ENCODE assay signal across 10 cellular contexts in genomic region chr17:46771601-46772012, GRCh38. TPM values are rescaled to one million over a fixed set of nuclear protein-coding genes. Genes with fewer than 3 reads are reported as not detected.
DNase-seq lines count a peak whose midpoint lies in the region; ATAC-seq and TF ChIP-seq lines count a peak whose summit lies in the region.
"Had no signal": no experiment of that assay in that cellular context is flagged by ENCODE, and none has a peak within 500 bp of the region (broad histone marks: within the 10 kb centered on the region; RNA-seq: fewer than 3 reads in every experiment).

No MANE protein-coding gene starts in this region.

- peaks cover 19% of the 10 kb centered on the region for H3K36me3 Mint-ChIP-seq in neural progenitor cell

- H3K27me3 ChIP-seq in neural progenitor cell, result peaks cover 71% of the 10 kb centered on the region

- no peak overlapping the region for H3K27ac Mint-ChIP-seq in neural progenitor cell
- H3K27ac Mint-ChIP-seq: stimulated activated naive CD8-positive, alpha-beta T cell treated with anti-CD3 and anti-CD28 coated beads, Interleukin-15, Interleukin-2, amounts not matched to agents 100 ng/mL and 50 ng/mL, for 24 hours had no signal

- H3K79me2 ChIP-seq in OCI-LY7 (ENCODE audit: insufficient read depth, low read depth, low read length), result no peaks in the 10 kb centered on the region
- no peaks in the 10 kb centered on the region for H3K79me2 ChIP-seq in neural progenitor cell (ENCODE audit: low read depth)

- H3F3A ChIP-seq in neural progenitor cell (ENCODE audit: low read depth), result peaks cover 30% of the 10 kb centered on the region

- peaks cover 7% of the 10 kb centered on the region for H3K27me3 Mint-ChIP-seq in neural progenitor cell (ENCODE audit: insufficient read depth, low read depth)

- TF ChIP-seq CTCF in OCI-LY7 (conservative IDR thresholded peaks at IDR 0.05; ENCODE audit: low read length) (no peak), epithelial cell of proximal tubule (conservative IDR thresholded peaks at IDR 0.05; ENCODE audit: low read depth, low read length) (no peak), neural progenitor cell (IDR thresholded peaks at IDR 0.05) (no peak)

- H3K27ac ChIP-seq in OCI-LY7 (ENCODE audit: low read depth, low read length, poor library complexity, severe bottlenecking), result no peak overlapping the region
- no peak overlapping the region for H3K27ac ChIP-seq in neural progenitor cell

- H3K36me3 ChIP-seq in OCI-LY7 (ENCODE audit: insufficient read depth, low read length), result no peaks in the 10 kb centered on the region
- no peaks in the 10 kb centered on the region for H3K36me3 ChIP-seq in neural progenitor cell

- BruUV-seq in OCI-LY7 (replicated peaks; lab: Mats Ljungman, UMichigan), result no TSS peak

- no peaks in the 10 kb centered on the region for H4K20me1 ChIP-seq in OCI-LY7 (ENCODE audit: insufficient read depth, low read length)
- peaks cover 11% of the 10 kb centered on the region for H4K20me1 ChIP-seq in neural progenitor cell (ENCODE audit: low read depth)

- ATAC-seq in Right ventricle myocardium inferior (peak; percentile 38), HG03045 (IDR thresholded peaks at IDR 0.05; ENCODE audit: unreplicated experiment) (no peak)

- POLR2A ChIA-PET in OCI-LY7 (lab: Charles Lee), result no interaction called here

- intact Hi-C loops in Right ventricle myocardium inferior (cut with DNase I), result no loop called here
- intact Hi-C loops in cardiac septum (cut with DNase I), result no loop called here
- intact Hi-C loops in OCI-LY7 (cut with micrococcal nuclease; ENCODE audit: unreplicated experiment), result no loop called here

- peaks cover 33% of the 10 kb centered on the region for H3K4me1 ChIP-seq in OCI-LY7 (ENCODE audit: insufficient read depth, low read length, poor library complexity, severe bottlenecking)
- H3K4me1 ChIP-seq in neural progenitor cell, result peaks cover 13% of the 10 kb centered on the region

- peak overlapping the region; percentile 80 for H3K4me2 ChIP-seq in OCI-LY7 (ENCODE audit: low read length)
- H3K4me2 ChIP-seq in neural progenitor cell, result peak overlapping the region; percentile 98

- CTCF ChIA-PET in OCI-LY7 (lab: Charles Lee; ENCODE audit: unreplicated experiment), result no interaction called here

- H3K4me3 ChIP-seq in OCI-LY7 (ENCODE audit: low read depth, low read length, poor library complexity, severe bottlenecking) (peak overlapping the region; percentile 68), epithelial cell of proximal tubule (ENCODE audit: low read depth, low read length) (peak overlapping the region; percentile 59), neural progenitor cell (peak overlapping the region; percentile 81)

- H3K9me3 Mint-ChIP-seq in neural progenitor cell, result no peaks in the 10 kb centered on the region
- H3K9me3 Mint-ChIP-seq: brain; stimulated activated naive CD8-positive, alpha-beta T cell treated with anti-CD3 and anti-CD28 coated beads, Interleukin-15, Interleukin-2, amounts not matched to agents 100 ng/mL and 50 ng/mL, for 24 hours had no signal

- peaks cover 57% of the 10 kb centered on the region for H3K4me1 Mint-ChIP-seq in neural progenitor cell

- DNase-seq in Right ventricle myocardium inferior (ENCODE audit: missing footprints), result no peak
- DNase-seq in cardiac septum (ENCODE audit: low spot score), result no peak
- peak; percentile 45 for DNase-seq in OCI-LY7 (ENCODE audit: low spot score)
- no peak for DNase-seq in epithelial cell of proximal tubule (ENCODE audit: low read depth)
- DNase-seq in neural progenitor cell (ENCODE audit: low spot score), result no peak
- no peak for DNase-seq in NCI-H1105 treated with DMSO at 0.1 percent for 48 hours (lab: John Stamatoyannopoulos, UW)
- DNase-seq in stimulated activated naive CD4-positive, alpha-beta T cell treated with Interleukin-2 at 50 U/mL for 16 hours (lab: John Stamatoyannopoulos, UW), result no peak

- no peak overlapping the region for H3K4me3 Mint-ChIP-seq in neural progenitor cell

- H3K9me2 ChIP-seq in OCI-LY7 (ENCODE audit: insufficient read depth, low read length), result no peaks in the 10 kb centered on the region

- peak overlapping the region; percentile 85; the same call in 1 of the 2 replicates for H2AFZ ChIP-seq in OCI-LY7 (ENCODE audit: low read length)
- H2AFZ ChIP-seq in neural progenitor cell (replicated peaks), result peak overlapping the region; percentile 85

- H3K9me3 ChIP-seq in OCI-LY7 (ENCODE audit: low read length) (no peaks in the 10 kb centered on the region), neural progenitor cell (ENCODE audit: low read depth) (no peaks in the 10 kb centered on the region)

- H3K9ac ChIP-seq in neural progenitor cell, result no peak overlapping the region

RNA-seq across cellular contexts. Expression of gene WNT3, which starts 46.9 kb away (rescaled TPM):
- total RNA-seq in Right ventricle myocardium inferior (1.0 TPM), cardiac septum (0.89 TPM), OCI-LY7 (2022) (5.1 and 5.5 TPM in 2 replicates), epithelial cell of proximal tubule (1.6 and 2.3 TPM in 2 replicates), neural progenitor cell (ENCODE audit: low replicate concordance) (1.1 and 1.7 TPM in 2 replicates)
- 4.9 and 5.6 TPM in 2 replicates for total RNA-seq in OCI-LY7 (2014; rRNA removed; shearing (Covaris generic))
